In the genomic region with DNA sequence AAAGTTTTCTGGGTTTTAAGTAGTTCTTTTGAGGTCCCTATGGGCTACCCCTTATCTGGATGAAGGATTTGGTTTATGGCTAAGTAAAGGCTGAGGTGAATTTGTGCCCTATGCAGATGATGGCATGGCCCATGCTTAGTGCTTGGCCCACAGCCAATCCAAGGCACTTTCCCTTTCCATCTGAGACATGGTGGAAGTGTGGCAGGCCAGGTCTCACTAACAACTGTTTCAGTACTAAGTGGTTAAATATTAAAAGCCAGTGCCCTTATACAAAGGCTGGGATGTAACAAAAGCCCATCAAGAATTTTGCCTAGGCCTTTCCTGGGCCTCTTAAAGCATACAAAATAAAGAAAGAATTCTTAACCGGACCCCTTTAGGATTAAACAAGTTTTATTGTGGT, we compare ENCODE assay signal across 1 cellular context.
A peak's percentile ranks its signal among the peaks of the same experiment; 100 is the strongest.
TF ChIP-seq lines count a peak whose summit lies in the region.

No MANE protein-coding gene starts in this region.

TF ChIP-seq in K562, 482 proteins besides CTCF, POLR2A, EP300 and RAD21:
- TF ChIP-seq NFIC (IDR thresholded peaks at IDR 0.05): 0 out of 2 replicates have a peak, but pooled peaks have one; percentile 31
